7 cellular contexts compared by ENCODE assay signal in genomic region chr15:90871716-90872480, GRCh38. TPM values are rescaled to one million over a fixed set of nuclear protein-coding genes. Genes with fewer than 3 reads are reported as not detected.
DNase-seq lines count a peak whose midpoint lies in the region; ATAC-seq, FAIRE-seq and TF ChIP-seq lines count a peak whose summit lies in the region.

No MANE protein-coding gene starts in this region.

- H3K36me3 ChIP-seq in astrocyte (ENCODE audit: insufficient read depth, low read length) = peaks cover 6% of the 10 kb centered on the region

- H3K4me2 ChIP-seq in astrocyte (ENCODE audit: low read length) = peak overlapping the region; percentile 99

- peak overlapping the region; percentile 80 for H3K9ac ChIP-seq in astrocyte (ENCODE audit: low read length)

- no peak for FAIRE-seq in astrocyte (lab: Jason Lieb, UNC)

- peak overlapping the region; percentile 23 for H2AFZ ChIP-seq in astrocyte (ENCODE audit: low read depth, low read length)

- H3K4me1 ChIP-seq in astrocyte (ENCODE audit: insufficient read depth, low read length) = peaks cover 50% of the 10 kb centered on the region

- no peaks in the 10 kb centered on the region for H3K27me3 ChIP-seq in astrocyte (ENCODE audit: insufficient read depth, low read length)

- H3K9me3 ChIP-seq in astrocyte (ENCODE audit: insufficient read depth, low read depth, low read length) = no peaks in the 10 kb centered on the region

- no peaks in the 10 kb centered on the region for H3K9me3 Mint-ChIP-seq in astrocyte (ENCODE audit: unreplicated experiment)
- H3K9me3 Mint-ChIP-seq in stimulated activated naive B cell treated with anti-CD40 and anti-IgM and Interleukin-4, amounts not matched to agents 10 μg/mL and 1 μg/mL and 100 μg/mL, for 72 hours = no peaks in the 10 kb centered on the region

- peaks cover 32% of the 10 kb centered on the region for H4K20me1 ChIP-seq in astrocyte (ENCODE audit: insufficient read depth, low read length)

- TF ChIP-seq CTCF in GM12875 (IDR thresholded peaks at IDR 0.05; ENCODE audit: borderline replicate concordance, insufficient read depth, low read depth, low read length) (no peak), astrocyte (IDR thresholded peaks at IDR 0.05; ENCODE audit: insufficient read depth, low read depth, low read length) (no peak)

- DNase-seq in HT-29 (ENCODE audit: low spot score) (peak; percentile 54), astrocyte (ENCODE audit: low read depth) (no peak), iPS-NIHi11 (ENCODE audit: low spot score) (peak; percentile 73), NCI-H1694 (lab: John Stamatoyannopoulos, UW) (no peak), SHP77 (lab: John Stamatoyannopoulos, UW) (no peak)
- DNase-seq in stimulated activated naive B cell treated with anti-CD40 and anti-IgM and Interleukin-4, amounts not matched to agents 10 μg/mL and 1 μg/mL and 100 μg/mL, for 72 hours = no peak

- peaks cover 60% of the 10 kb centered on the region for H3K79me2 ChIP-seq in astrocyte (ENCODE audit: insufficient read depth, low read length)

- peak overlapping the region; percentile 97 for H3K27ac Mint-ChIP-seq in astrocyte (ENCODE audit: unreplicated experiment)
- H3K27ac Mint-ChIP-seq in stimulated activated naive B cell treated with anti-CD40 and anti-IgM and Interleukin-4, amounts not matched to agents 10 μg/mL and 1 μg/mL and 100 μg/mL, for 72 hours = peak overlapping the region; percentile 91

- peak overlapping the region; percentile 90 for H3K4me3 Mint-ChIP-seq in astrocyte (ENCODE audit: unreplicated experiment)
- peak overlapping the region; percentile 85 to 86 for H3K4me3 Mint-ChIP-seq in stimulated activated naive B cell treated with anti-CD40 and anti-IgM and Interleukin-4, amounts not matched to agents 10 μg/mL and 1 μg/mL and 100 μg/mL, for 72 hours

- peak overlapping the region; percentile 95 for H3K27ac ChIP-seq in astrocyte (ENCODE audit: low read depth, low read length)

- H3K4me1 Mint-ChIP-seq in astrocyte (ENCODE audit: low read depth, unreplicated experiment) = peaks cover 38% of the 10 kb centered on the region
- peaks cover 39 to 73% of the 10 kb centered on the region in 2 donors for H3K4me1 Mint-ChIP-seq in stimulated activated naive B cell treated with anti-CD40 and anti-IgM and Interleukin-4, amounts not matched to agents 10 μg/mL and 1 μg/mL and 100 μg/mL, for 72 hours

- no peaks in the 10 kb centered on the region for H3K27me3 Mint-ChIP-seq in astrocyte (ENCODE audit: low read depth, unreplicated experiment)
- no peaks in the 10 kb centered on the region for H3K27me3 Mint-ChIP-seq in stimulated activated naive B cell treated with anti-CD40 and anti-IgM and Interleukin-4, amounts not matched to agents 10 μg/mL and 1 μg/mL and 100 μg/mL, for 72 hours

- peak; percentile 20 to 43 for ATAC-seq in stimulated activated naive B cell treated with anti-CD40 and anti-IgM and Interleukin-4, amounts not matched to agents 10 μg/mL and 1 μg/mL and 100 μg/mL, for 72 hours (replicated peaks)

- H3K4me3 ChIP-seq in GM12875 (ENCODE audit: low read depth, low read length) (peak overlapping the region; percentile 80), astrocyte (ENCODE audit: insufficient read depth, low read depth, low read length) (peak overlapping the region; percentile 77)

- H3K36me3 Mint-ChIP-seq in astrocyte (ENCODE audit: low read depth, unreplicated experiment) = peaks cover 8% of the 10 kb centered on the region
- H3K36me3 Mint-ChIP-seq in stimulated activated naive B cell treated with anti-CD40 and anti-IgM and Interleukin-4, amounts not matched to agents 10 μg/mL and 1 μg/mL and 100 μg/mL, for 72 hours = peaks cover 6 to 11% of the 10 kb centered on the region in 2 donors

RNA-seq across cellular contexts. Expression of gene FURIN, which starts 3.5 kb away (rescaled TPM):
- 54.5 and 63.4 TPM in 2 replicates for total RNA-seq in HT-29 (2014; rRNA removed; shearing (Covaris generic))
- total RNA-seq in astrocyte = 122 and 135 TPM in 2 replicates

RNA-seq across cellular contexts. Expression of gene FES, which starts 12.4 kb away (rescaled TPM):
- 0.31 and 0.43 TPM in 2 replicates for total RNA-seq in HT-29 (2014; rRNA removed; shearing (Covaris generic))
- 4.4 and 7.2 TPM in 2 replicates for total RNA-seq in astrocyte

RNA-seq across cellular contexts. Expression of gene MAN2A2, which starts 31.2 kb away (rescaled TPM):
- total RNA-seq in HT-29 (2014; rRNA removed; shearing (Covaris generic)) = 29.8 and 32.7 TPM in 2 replicates
- 18.5 and 21.3 TPM in 2 replicates for total RNA-seq in astrocyte

Comparison
In these comparisons a context has a peak if more than half of its experiments do, and no peak if none do; other contexts are left out.
1. DNase-seq: peak in HT-29 (single experiment) and iPS-NIHi11 (single experiment); none in astrocyte (single experiment), stimulated activated naive B cell treated with anti-CD40 and anti-IgM and Interleukin-4, amounts not matched to agents 10 μg/mL and 1 μg/mL and 100 μg/mL, for 72 hours (single experiment), NCI-H1694 (single experiment) and SHP77 (0 of 2).